In genomic region chr14:68735836-68736235, GRCh38 we compare ENCODE assay signal across 12 cellular contexts. TPM values are rescaled to one million over a fixed set of nuclear protein-coding genes. Genes with fewer than 3 reads are reported as not detected.
DNase-seq lines count a peak whose midpoint lies in the region; ATAC-seq and TF ChIP-seq lines count a peak whose summit lies in the region.
"Had no signal": no experiment of that assay in that cellular context is flagged by ENCODE, and none has a peak within 500 bp of the region (broad histone marks: within the 10 kb centered on the region; RNA-seq: fewer than 3 reads in every experiment).

No MANE protein-coding gene starts in this region.

- no peak overlapping the region for H3K4me3 Mint-ChIP-seq in T-helper 2 cell treated with Interferon-gamma antibody and Interleukin-4, amounts not matched to agents 5 μg/mL and 100 μg/mL, for 36 hours
- no peak overlapping the region for H3K4me3 Mint-ChIP-seq in endothelial cell (ENCODE audit: unreplicated experiment)
- H3K4me3 Mint-ChIP-seq in naive thymus-derived CD8-positive, alpha-beta T cell: no peak overlapping the region

- no peaks in the 10 kb centered on the region for H3K36me3 ChIP-seq in tibial artery

- H3K9me3 Mint-ChIP-seq in T-helper 2 cell treated with Interferon-gamma antibody and Interleukin-4, amounts not matched to agents 5 μg/mL and 100 μg/mL, for 36 hours: peaks cover 7% of the 10 kb centered on the region
- no peaks in the 10 kb centered on the region for H3K9me3 Mint-ChIP-seq in endothelial cell (ENCODE audit: unreplicated experiment)
- H3K9me3 Mint-ChIP-seq in naive thymus-derived CD8-positive, alpha-beta T cell: no peaks in the 10 kb centered on the region

- no peaks in the 10 kb centered on the region for H3K9me3 ChIP-seq in tibial artery

- peak overlapping the region; percentile 13 for H3K27ac Mint-ChIP-seq in T-helper 2 cell treated with Interferon-gamma antibody and Interleukin-4, amounts not matched to agents 5 μg/mL and 100 μg/mL, for 36 hours
- peak overlapping the region; percentile 58 for H3K27ac Mint-ChIP-seq in endothelial cell (ENCODE audit: unreplicated experiment)
- H3K27ac Mint-ChIP-seq in naive thymus-derived CD8-positive, alpha-beta T cell: peak overlapping the region in 7 of 10 donors; percentile 2 to 91 (median 75)

- H3K36me3 Mint-ChIP-seq in T-helper 2 cell treated with Interferon-gamma antibody and Interleukin-4, amounts not matched to agents 5 μg/mL and 100 μg/mL, for 36 hours (ENCODE audit: low read depth): no peaks in the 10 kb centered on the region
- H3K36me3 Mint-ChIP-seq in endothelial cell (ENCODE audit: low read depth, unreplicated experiment): peaks cover 3% of the 10 kb centered on the region
- H3K36me3 Mint-ChIP-seq in naive thymus-derived CD8-positive, alpha-beta T cell: no peaks in the 10 kb centered on the region

- H3K27me3 ChIP-seq in tibial artery: no peaks in the 10 kb centered on the region

- intact Hi-C loops in tibial artery (cut with DNase I; ENCODE audit: low total_unique reads): no loop called here

- no peak for ATAC-seq in naive thymus-derived CD8-positive, alpha-beta T cell
- ATAC-seq in HG02798 (IDR thresholded peaks at IDR 0.05; ENCODE audit: poor library complexity, unreplicated experiment) (no peak), HG03378 (IDR thresholded peaks at IDR 0.05; ENCODE audit: unreplicated experiment) (no peak)

- H3K4me3 ChIP-seq in tibial artery: no peak overlapping the region

- H3K4me1 Mint-ChIP-seq in T-helper 2 cell treated with Interferon-gamma antibody and Interleukin-4, amounts not matched to agents 5 μg/mL and 100 μg/mL, for 36 hours (ENCODE audit: low read depth): peaks cover 33% of the 10 kb centered on the region
- H3K4me1 Mint-ChIP-seq in endothelial cell (ENCODE audit: unreplicated experiment): peaks cover 53% of the 10 kb centered on the region
- H3K4me1 Mint-ChIP-seq in naive thymus-derived CD8-positive, alpha-beta T cell: peaks cover 23 to 46% (median 37%) of the 10 kb centered on the region in 4 donors

- peaks cover 0 to 22% (median 18%) of the 10 kb centered on the region in 4 donors for H3K4me1 ChIP-seq in tibial artery

- no peak for DNase-seq in T-helper 2 cell treated with Interferon-gamma antibody and Interleukin-4, amounts not matched to agents 5 μg/mL and 100 μg/mL, for 36 hours (ENCODE audit: low spot score)
- DNase-seq in T-helper 2 cell (no peak), endothelial cell (ENCODE audit: low spot score) (no peak), tibial artery (peak in 1 of 2 donors; percentile 1), middle frontal gyrus (ENCODE audit: extremely low spot score, low spot score) (no peak)
- no peak for DNase-seq in naive thymus-derived CD8-positive, alpha-beta T cell
- DNase-seq: activated CD8-positive, alpha-beta memory T cell treated with anti-CD3 and anti-CD28 coated beads, Interleukin-2, amount 50 U/mL, for 4 hours; foreskin melanocyte; NK-92 treated with Interleukin-12 subunit alpha and Interleukin-12 subunit beta, amount 100 ng/mL, for 24 hours; SW 1271 had no signal

- H3K27me3 Mint-ChIP-seq in T-helper 2 cell treated with Interferon-gamma antibody and Interleukin-4, amounts not matched to agents 5 μg/mL and 100 μg/mL, for 36 hours (ENCODE audit: low read depth): no peaks in the 10 kb centered on the region
- H3K27me3 Mint-ChIP-seq in endothelial cell (ENCODE audit: unreplicated experiment): peaks cover 2% of the 10 kb centered on the region
- no peaks in the 10 kb centered on the region for H3K27me3 Mint-ChIP-seq in naive thymus-derived CD8-positive, alpha-beta T cell

- TF ChIP-seq CTCF in endothelial cell (IDR thresholded peaks at IDR 0.05; ENCODE audit: unreplicated experiment) (no peak), tibial artery (IDR thresholded peaks at IDR 0.05) (no peak)

- peak overlapping the region; percentile 74 to 77 for H3K27ac ChIP-seq in tibial artery

- POLR2A ChIA-PET in naive thymus-derived CD8-positive, alpha-beta T cell (lab: Charles Lee): interaction anchor here (0.7 to 1.0 kb wide), 2 partner anchors 44 to 48 kb away, joined by 3 to 4 read pairs; no protein-coding TSS in a partner anchor

RNA-seq across cellular contexts. Expression of gene ZFP36L1, which starts 57.0 kb away (rescaled TPM):
- total RNA-seq in endothelial cell (ENCODE audit: unreplicated experiment): 385 TPM
- total RNA-seq in naive thymus-derived CD8-positive, alpha-beta T cell: 100 to 1,000 TPM; 201 to 222 TPM
- polyA plus RNA-seq in naive thymus-derived CD8-positive, alpha-beta T cell: 100 to 1,000 TPM; 122 to 142 (median 134) TPM

Comparison
In these comparisons a context has a peak if more than half of its experiments do, and no peak if none do; other contexts are left out.
1. H3K27ac Mint-ChIP-seq: peak in every context shown above with its lines; median percentile 75 in naive thymus-derived CD8-positive, alpha-beta T cell; 58 in endothelial cell; 13 in T-helper 2 cell treated with Interferon-gamma antibody and Interleukin-4, amounts not matched to agents 5 μg/mL and 100 μg/mL, for 36 hours.